Comparison of ENCODE assay signal across 22 cellular contexts in genomic region chr14:33933386-33933934, GRCh38. TPM values are rescaled to one million over a fixed set of nuclear protein-coding genes. Genes with fewer than 3 reads are reported as not detected.
DNase-seq lines count a peak whose midpoint lies in the region; ATAC-seq, FAIRE-seq and TF ChIP-seq lines count a peak whose summit lies in the region.
"Had no signal": no experiment of that assay in that cellular context is flagged by ENCODE, and none has a peak within 500 bp of the region (broad histone marks: within the 10 kb centered on the region; RNA-seq: fewer than 3 reads in every experiment).

No MANE protein-coding gene starts in this region.

- H3K27ac Mint-ChIP-seq in activated naive CD8-positive, alpha-beta T cell treated with anti-CD3 and anti-CD28 coated beads, Interleukin-2, amount 50 U/mL, for 24 hours = no peak overlapping the region
- H3K27ac Mint-ChIP-seq: stimulated activated naive CD8-positive, alpha-beta T cell treated with anti-CD3 and anti-CD28 coated beads, Interleukin-15, Interleukin-2, amounts not matched to agents 100 ng/mL and 50 ng/mL, for 24 hours had no signal

- H3K4me1 ChIP-seq in BE2C (peaks cover 32% of the 10 kb centered on the region), esophagus muscularis mucosa (peaks cover 41 to 63% (median 56%) of the 10 kb centered on the region in 4 donors), muscle layer of colon (ENCODE audit: insufficient read depth, low read length) (peaks cover 17% of the 10 kb centered on the region)
- H3K4me1 ChIP-seq: uterus had no signal

- H3K9ac ChIP-seq in muscle layer of colon (ENCODE audit: low read length) = no peak overlapping the region

- TF ChIP-seq EP300 in esophagus muscularis mucosa (IDR thresholded peaks at IDR 0.05) = no peak

- 41% methylated on average over 8 of the region's 8 CpGs for WGBS in esophagus muscularis mucosa

- H3K27ac ChIP-seq in esophagus muscularis mucosa (replicated peaks in 1 of 4) = peak overlapping the region in 3 of 4 donors; percentile 13 to 64 (median 42)
- H3K27ac ChIP-seq in muscle layer of colon (ENCODE audit: low read depth, low read length) = peak overlapping the region; percentile 12
- H3K27ac ChIP-seq: adrenal gland, uterus had no signal

- H3K36me3 ChIP-seq in BE2C = peaks cover 25% of the 10 kb centered on the region
- H3K36me3 ChIP-seq in esophagus muscularis mucosa = peaks cover 0 to 13% (median 0%) of the 10 kb centered on the region in 4 donors
- H3K36me3 ChIP-seq in muscle layer of colon (ENCODE audit: insufficient read depth, low read length) = no peaks in the 10 kb centered on the region
- H3K36me3 ChIP-seq: adrenal gland, uterus had no signal

- H3K36me3 Mint-ChIP-seq in activated naive CD8-positive, alpha-beta T cell treated with anti-CD3 and anti-CD28 coated beads, Interleukin-2, amount 50 U/mL, for 24 hours (ENCODE audit: low read depth) = peaks cover 2% of the 10 kb centered on the region

- H3K4me3 Mint-ChIP-seq in activated naive CD8-positive, alpha-beta T cell treated with anti-CD3 and anti-CD28 coated beads, Interleukin-2, amount 50 U/mL, for 24 hours = no peak overlapping the region
- H3K4me3 Mint-ChIP-seq: stimulated activated naive CD8-positive, alpha-beta T cell treated with anti-CD3 and anti-CD28 coated beads, Interleukin-15, Interleukin-2, amounts not matched to agents 100 ng/mL and 50 ng/mL, for 24 hours had no signal

- FAIRE-seq in D721Med (lab: Jason Lieb, UNC) = no peak
- no peak for FAIRE-seq in RCC 7860 (lab: Jason Lieb, UNC)
- FAIRE-seq: kidney had no signal

- H3K27me3 ChIP-seq in BE2C (no peaks in the 10 kb centered on the region), esophagus muscularis mucosa (no peaks in the 10 kb centered on the region), muscle layer of colon (ENCODE audit: control insufficient read depth in 1 of 2, insufficient read depth in 2 of 2, low read length in 2 of 2) (no peaks in the 10 kb centered on the region)
- H3K27me3 ChIP-seq: adrenal gland, uterus had no signal

- H3K4me1 Mint-ChIP-seq in activated naive CD8-positive, alpha-beta T cell treated with anti-CD3 and anti-CD28 coated beads, Interleukin-2, amount 50 U/mL, for 24 hours = no peaks in the 10 kb centered on the region

- TF ChIP-seq CTCF in BE2C (IDR thresholded peaks at IDR 0.05; ENCODE audit: low read depth, low read length) (no peak), esophagus muscularis mucosa (IDR thresholded peaks at IDR 0.05) (no peak), D721Med (IDR thresholded peaks at IDR 0.05; ENCODE audit: insufficient read depth, missing control alignments) (no peak)

- H3K9me3 ChIP-seq in BE2C (no peaks in the 10 kb centered on the region), esophagus muscularis mucosa (no peaks in the 10 kb centered on the region), muscle layer of colon (ENCODE audit: low read length) (no peaks in the 10 kb centered on the region)
- H3K9me3 ChIP-seq: adrenal gland, uterus had no signal

- H3K27me3 Mint-ChIP-seq in activated naive CD8-positive, alpha-beta T cell treated with anti-CD3 and anti-CD28 coated beads, Interleukin-2, amount 50 U/mL, for 24 hours = no peaks in the 10 kb centered on the region
- H3K27me3 Mint-ChIP-seq: stimulated activated naive CD8-positive, alpha-beta T cell treated with anti-CD3 and anti-CD28 coated beads, Interleukin-15, Interleukin-2, amounts not matched to agents 100 ng/mL and 50 ng/mL, for 24 hours had no signal

- no peak for TF ChIP-seq POLR2A in esophagus muscularis mucosa (IDR thresholded peaks at IDR 0.05; ENCODE audit: low read depth)

- peak; percentile 41 for DNase-seq in BE2C
- DNase-seq in M059J (ENCODE audit: low read depth) = peak; percentile 40
- DNase-seq in esophagus muscularis mucosa (ENCODE audit: extremely low spot score) = no peak
- DNase-seq in activated naive CD8-positive, alpha-beta T cell treated with anti-CD3 and anti-CD28 coated beads, Interleukin-2, amount 50 U/mL, for 24 hours = no peak
- DNase-seq in D721Med (ENCODE audit: insufficient read length, low spot score) = no peak
- DNase-seq in RCC 7860 (ENCODE audit: low spot score) = no peak
- no peak for DNase-seq in head of caudate nucleus
- DNase-seq: activated CD4-positive, alpha-beta T cell treated with anti-CD3 and anti-CD28 coated beads for 48 hours; effector CD8-positive, alpha-beta T cell; HCEC 1CT; hippocampal formation; KBM-7; kidney; NCI-H2107; occipital lobe; stimulated activated CD4-positive, alpha-beta T cell treated with anti-CD3 and anti-CD28 coated beads, Interleukin-1b, Interleukin-23, amount 100 ng/mL, for 48 hours; uterus had no signal

- H3K4me3 ChIP-seq in BE2C (ENCODE audit: low read depth, low read length) (peak overlapping the region; percentile 31), esophagus muscularis mucosa (no peak overlapping the region), muscle layer of colon (ENCODE audit: low read depth in 1 of 2, low read length in 2 of 2) (no peak overlapping the region)
- H3K4me3 ChIP-seq: adrenal gland, uterus had no signal

- H3K9me3 Mint-ChIP-seq in activated naive CD8-positive, alpha-beta T cell treated with anti-CD3 and anti-CD28 coated beads, Interleukin-2, amount 50 U/mL, for 24 hours = no peaks in the 10 kb centered on the region
- H3K9me3 Mint-ChIP-seq: stimulated activated naive CD8-positive, alpha-beta T cell treated with anti-CD3 and anti-CD28 coated beads, Interleukin-15, Interleukin-2, amounts not matched to agents 100 ng/mL and 50 ng/mL, for 24 hours had no signal

- intact Hi-C loops in esophagus muscularis mucosa (cut with DNase I) (no loop called here), head of caudate nucleus (cut with DNase I) (no loop called here)

- ATAC-seq in activated naive CD8-positive, alpha-beta T cell treated with anti-CD3 and anti-CD28 coated beads, Interleukin-2, amount 50 U/mL, for 24 hours = no peak
- ATAC-seq: Panc1, sciatic nerve had no signal

RNA-seq across cellular contexts. Expression of gene EGLN3, which starts 17.4 kb away (rescaled TPM):
- 16.5 TPM for polyA plus RNA-seq in BE2C (2012; ENCODE audit: insufficient read depth, insufficient read length, low read depth)
- 22.2 and 30.1 TPM in 2 replicates for total RNA-seq in M059J (2014; rRNA removed; shearing (Covaris generic))
- total RNA-seq in esophagus muscularis mucosa = 10 to 100 TPM; 24.0 to 41.1 (median 24.5) TPM

Comparison
In these comparisons a context has a peak if more than half of its experiments do, and no peak if none do; other contexts are left out.
1. DNase-seq: peak in BE2C (single experiment) and M059J (single experiment); none in esophagus muscularis mucosa (single experiment), activated naive CD8-positive, alpha-beta T cell treated with anti-CD3 and anti-CD28 coated beads, Interleukin-2, amount 50 U/mL, for 24 hours (single experiment), D721Med (single experiment), RCC 7860 (single experiment) and head of caudate nucleus (0 of 42).